ENCODE assay signal across 8 cellular contexts in genomic region chr11:64870176-64870892, GRCh38. TPM values are rescaled to one million over a fixed set of nuclear protein-coding genes. Genes with fewer than 3 reads are reported as not detected.
DNase-seq lines count a peak whose midpoint lies in the region; ATAC-seq and TF ChIP-seq lines count a peak whose summit lies in the region.

No MANE protein-coding gene starts in this region.

- peaks cover 85% of the 10 kb centered on the region for H3K36me3 Mint-ChIP-seq in CD4-positive, alpha-beta T cell (ENCODE audit: low read depth)

- intact Hi-C loops in CD4-positive, alpha-beta T cell (cut with DNase I, micrococcal nuclease): no loop called here

- H3K4me1 Mint-ChIP-seq in CD4-positive, alpha-beta T cell (ENCODE audit: low read depth): peaks cover 89% of the 10 kb centered on the region

- peak overlapping the region; percentile 70 for H3K27ac ChIP-seq in CD4-positive, alpha-beta T cell (ENCODE audit: low read depth, low read length)
- peak overlapping the region; percentile 55 to 78 for H3K27ac ChIP-seq in mucosa of rectum (ENCODE audit: low read depth in 2 of 2, low read length in 2 of 2)

- H3K4me3 ChIP-seq in choroid plexus epithelial cell (ENCODE audit: low read depth, low read length): no peak overlapping the region
- peak overlapping the region in 1 of 2 donors; percentile 54 for H3K4me3 ChIP-seq in mucosa of rectum (ENCODE audit: low read length in 2 of 2)

- POLR2A ChIA-PET in CD4-positive, alpha-beta T cell (lab: Charles Lee): interaction anchor here (3.5 to 27.2 kb wide), 3 partner anchors 10 to 19 kb away, joined by 87 to 767 read pairs (median 293); partner anchors contain the start of gene EHD1

- H3K9ac ChIP-seq in mucosa of rectum (ENCODE audit: low read depth in 1 of 2, low read length in 2 of 2): peak overlapping the region; percentile 18 to 60

- CTCF ChIA-PET in CD4-positive, alpha-beta T cell (lab: Charles Lee): interaction anchor here (0.8 to 3.7 kb wide), 6 partner anchors 8 to 26 kb away, joined by 3 to 26 read pairs (median 14); partner anchors contain the start of genes CDC42BPG and EHD1

- peaks cover 62 to 71% of the 10 kb centered on the region in 2 donors for H3K4me1 ChIP-seq in mucosa of rectum (ENCODE audit: control insufficient read depth in 2 of 2, insufficient read depth in 2 of 2, low read length in 2 of 2)

- H3K9me3 ChIP-seq in CD4-positive, alpha-beta T cell (ENCODE audit: control insufficient read depth, low read length): no peaks in the 10 kb centered on the region
- H3K9me3 ChIP-seq in mucosa of rectum (ENCODE audit: control insufficient read depth in 2 of 2, low read length in 2 of 2): no peaks in the 10 kb centered on the region

- H3K9me3 Mint-ChIP-seq in CD4-positive, alpha-beta T cell: no peaks in the 10 kb centered on the region

- H3K27me3 ChIP-seq in CD4-positive, alpha-beta T cell (ENCODE audit: control insufficient read depth, insufficient read depth, low read length): no peaks in the 10 kb centered on the region
- H3K27me3 ChIP-seq in mucosa of rectum (ENCODE audit: control insufficient read depth in 2 of 2, insufficient read depth in 2 of 2, low read length in 2 of 2): no peaks in the 10 kb centered on the region

- H3K27ac Mint-ChIP-seq in CD4-positive, alpha-beta T cell: peak overlapping the region; percentile 93

- no peak for DNase-seq in CD4-positive, alpha-beta T cell
- DNase-seq in NOMO-1 treated with DMSO at 0.1 percent for 48 hours (lab: John Stamatoyannopoulos, UW; ENCODE audit: unreplicated experiment) (peak; percentile 40), choroid plexus epithelial cell (ENCODE audit: low read depth) (peak; percentile 74), NCI-H2029 treated with DMSO at 0.1 percent for 48 hours (lab: John Stamatoyannopoulos, UW) (no peak), NCI-H748 (lab: John Stamatoyannopoulos, UW; ENCODE audit: unreplicated experiment) (no peak), activated gamma-delta T cell treated with Interleukin-2 at 50 U/mL for 16 hours (no peak)

- H3K27me3 Mint-ChIP-seq in CD4-positive, alpha-beta T cell: no peaks in the 10 kb centered on the region

- no peak for TF ChIP-seq CTCF in CD4-positive, alpha-beta T cell (IDR thresholded peaks at IDR 0.05)
- TF ChIP-seq CTCF in choroid plexus epithelial cell (conservative IDR thresholded peaks at IDR 0.05; ENCODE audit: low read depth, low read length): no peak

- peaks cover 30 to 31% of the 10 kb centered on the region in 2 donors for H3K36me3 ChIP-seq in mucosa of rectum (ENCODE audit: control insufficient read depth in 2 of 2, insufficient read depth in 2 of 2, low read length in 2 of 2)

- H3K4me3 Mint-ChIP-seq in CD4-positive, alpha-beta T cell: peak overlapping the region; percentile 82

- no peak for ATAC-seq in CD4-positive, alpha-beta T cell (ENCODE audit: poor library complexity)
- ATAC-seq in GM21447 (IDR thresholded peaks at IDR 0.05; ENCODE audit: unreplicated experiment): no peak

RNA-seq across cellular contexts. Expression of gene EHD1, which starts 8.1 kb away (rescaled TPM):
- total RNA-seq in CD4-positive, alpha-beta T cell: 100 to 1,000 TPM; 132 to 139 TPM

RNA-seq across cellular contexts. Expression of gene CDC42BPG, which starts 25.9 kb away (rescaled TPM):
- total RNA-seq in CD4-positive, alpha-beta T cell: 1 to 10 TPM; 6.9 to 9.7 TPM

RNA-seq across cellular contexts. Expression of gene ATG2A, which starts 46.7 kb away (rescaled TPM):
- total RNA-seq in CD4-positive, alpha-beta T cell: 100 to 1,000 TPM; 189 to 198 TPM

RNA-seq across cellular contexts. Expression of gene PPP2R5B, which starts 54.2 kb away (rescaled TPM):
- 10 to 100 TPM; 16.8 to 18.3 TPM for total RNA-seq in CD4-positive, alpha-beta T cell

RNA-seq across cellular contexts. Expression of gene MEN1, which starts 60.0 kb away (rescaled TPM):
- 10 to 100 TPM; 16.4 to 17.7 TPM for total RNA-seq in CD4-positive, alpha-beta T cell

Comparison
In these comparisons a context has a peak if more than half of its experiments do, and no peak if none do; other contexts are left out.
1. DNase-seq: peak in NOMO-1 treated with DMSO at 0.1 percent for 48 hours (single experiment) and choroid plexus epithelial cell (single experiment); none in CD4-positive, alpha-beta T cell (0 of 10), NCI-H2029 treated with DMSO at 0.1 percent for 48 hours (single experiment), NCI-H748 (single experiment) and activated gamma-delta T cell treated with Interleukin-2 at 50 U/mL for 16 hours (single experiment).